Comparison of ENCODE assay signal across 8 cellular contexts in the genomic region with DNA sequence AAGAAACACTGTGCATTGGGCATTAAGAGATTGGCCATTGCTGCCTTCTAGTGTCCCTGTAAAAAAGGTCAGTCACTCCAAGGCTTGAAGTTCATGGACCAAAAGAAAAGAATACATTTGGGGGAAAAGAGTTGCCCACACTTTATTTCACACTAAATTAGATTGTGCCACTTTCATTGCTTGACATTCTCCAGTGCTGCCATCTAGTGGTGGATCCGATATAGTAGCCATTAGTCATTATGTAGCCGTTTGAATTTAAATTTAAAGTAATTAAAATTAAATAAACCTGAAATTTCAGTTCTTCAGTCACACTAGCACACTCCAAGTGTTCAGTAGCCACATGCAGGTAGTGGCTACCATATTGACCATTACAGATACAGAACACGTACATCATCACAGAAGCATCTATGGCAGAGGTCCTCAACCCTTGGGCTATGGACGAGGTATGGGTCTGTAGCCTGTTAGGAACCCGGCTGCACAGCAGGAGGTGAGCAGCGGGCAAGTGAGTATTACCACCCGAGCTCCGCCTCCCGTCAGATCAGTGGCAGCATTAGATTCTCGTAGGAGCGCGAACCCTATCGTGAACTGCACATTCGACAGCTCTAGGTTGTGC. TPM values are rescaled to one million over a fixed set of nuclear protein-coding genes. Genes with fewer than 3 reads are reported as not detected.
DNase-seq lines count a peak whose midpoint lies in the region; ATAC-seq and TF ChIP-seq lines count a peak whose summit lies in the region.

No MANE protein-coding gene starts in this region.

- H2AFZ ChIP-seq in OCI-LY3 (ENCODE audit: low read depth, low read length) = no peak overlapping the region

- no peak overlapping the region for H3K9ac ChIP-seq in OCI-LY3 (ENCODE audit: low read length)

- H3K4me3 ChIP-seq in GM06990 (replicated peaks; ENCODE audit: low read depth, low read length) (no peak overlapping the region), OCI-LY3 (ENCODE audit: low read length) (no peak overlapping the region), mucosa of descending colon (no peak overlapping the region)

- peak; percentile 12 for DNase-seq in AG09319 (ENCODE audit: extremely low read depth, low read depth)
- no peak for DNase-seq in GM06990 (ENCODE audit: extremely low read depth, insufficient read length)
- peak; percentile 41 for DNase-seq in cerebellum (ENCODE audit: low spot score)
- peak in 1 of 3 donors; percentile 80 for DNase-seq in mucosa of descending colon

- intact Hi-C loops in mucosa of descending colon (cut with DNase I, micrococcal nuclease) = no loop called here

- H3K27me3 ChIP-seq in GM06990 (replicated peaks; ENCODE audit: control insufficient read depth, insufficient read depth, low read length) (no peaks in the 10 kb centered on the region; the same call in 1 of the 2 replicates), OCI-LY3 (ENCODE audit: low read depth, low read length) (peaks cover 31% of the 10 kb centered on the region)

- H3K79me2 ChIP-seq in OCI-LY3 (ENCODE audit: low read length) = no peaks in the 10 kb centered on the region

- H3K36me3 ChIP-seq in GM06990 (ENCODE audit: control insufficient read depth, insufficient read depth, low read length) (no peaks in the 10 kb centered on the region), OCI-LY3 (replicated peaks; ENCODE audit: low read depth, low read length) (no peaks in the 10 kb centered on the region), mucosa of descending colon (ENCODE audit: low read depth) (no peaks in the 10 kb centered on the region)

- H3K27ac ChIP-seq in OCI-LY3 (ENCODE audit: low read length) = no peak overlapping the region

- H3K9me3 ChIP-seq in OCI-LY3 (ENCODE audit: insufficient read depth, low read length) (no peaks in the 10 kb centered on the region), mucosa of descending colon (no peaks in the 10 kb centered on the region)

- ATAC-seq in mucosa of descending colon = peak; percentile 49
- ATAC-seq in HG03432 (IDR thresholded peaks at IDR 0.05; ENCODE audit: unreplicated experiment) = no peak
- ATAC-seq in HG03280 (IDR thresholded peaks at IDR 0.05; ENCODE audit: unreplicated experiment) = no peak
- no peak for ATAC-seq in HG02970 (IDR thresholded peaks at IDR 0.05; ENCODE audit: low FRiP score, unreplicated experiment)

- H3K4me1 ChIP-seq in OCI-LY3 (ENCODE audit: low read length) (no peaks in the 10 kb centered on the region), mucosa of descending colon (ENCODE audit: low read depth) (no peaks in the 10 kb centered on the region)

- H4K20me1 ChIP-seq in OCI-LY3 (ENCODE audit: insufficient read depth, low read length) = no peaks in the 10 kb centered on the region

- peak; percentile 66 for TF ChIP-seq CTCF in AG09319 (IDR thresholded peaks at IDR 0.05; ENCODE audit: low read depth, low read length)
- peak; percentile 61 for TF ChIP-seq CTCF in GM06990 (IDR thresholded peaks at IDR 0.05; ENCODE audit: insufficient read depth, low read length, poor library complexity, severe bottlenecking)
- TF ChIP-seq CTCF in OCI-LY3 (IDR thresholded peaks at IDR 0.05; ENCODE audit: low read depth, low read length) = peak; percentile 74
- peak; percentile 49 for TF ChIP-seq CTCF in mucosa of descending colon (IDR thresholded peaks at IDR 0.05)

- no peak overlapping the region for H3K4me2 ChIP-seq in OCI-LY3 (ENCODE audit: low read length)

RNA-seq across cellular contexts. Expression of gene CDH5, which starts 21.9 kb away (rescaled TPM):
- total RNA-seq in cerebellum (13.4 TPM), mucosa of descending colon (10 to 100 TPM in 2 of 3 donors, 1 to 10 TPM in 1; 5.5 to 17.0 (median 10.2) TPM)
